16 cellular contexts compared by ENCODE assay signal in the genomic region with DNA sequence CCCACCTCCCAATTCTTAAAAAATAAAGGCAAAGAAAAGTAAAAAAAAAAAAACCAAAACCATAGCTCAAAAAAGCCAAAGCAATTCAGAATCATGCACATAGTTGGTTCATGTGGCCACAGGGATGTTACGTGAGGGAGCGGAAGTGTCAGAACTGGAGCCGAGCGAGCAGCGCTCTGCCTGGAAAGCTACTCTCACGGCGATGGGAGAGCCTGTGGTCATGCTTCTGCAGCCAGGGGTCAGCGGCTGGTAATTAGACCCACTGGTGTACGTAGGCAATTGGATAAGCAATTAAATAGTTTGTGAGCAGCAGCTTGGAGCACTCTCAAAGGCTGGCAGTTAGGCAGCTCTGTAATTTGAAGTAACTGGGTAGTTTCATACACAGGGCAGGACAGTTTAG. TPM values are rescaled to one million over a fixed set of nuclear protein-coding genes. Genes with fewer than 3 reads are reported as not detected.
A peak's percentile ranks its signal among the peaks of the same experiment; 100 is the strongest.
DNase-seq lines count a peak whose midpoint lies in the region; ATAC-seq and TF ChIP-seq lines count a peak whose summit lies in the region.
"Had no signal": no experiment of that assay in that cellular context is flagged by ENCODE, and none has a peak within 500 bp of the region (broad histone marks: within the 10 kb centered on the region; RNA-seq: fewer than 3 reads in every experiment).

No MANE protein-coding gene starts in this region.

- H3K9me3 ChIP-seq in psoas muscle = no peaks in the 10 kb centered on the region
- H3K9me3 ChIP-seq: uterus had no signal

- no peaks in the 10 kb centered on the region for H3K36me3 ChIP-seq in psoas muscle (ENCODE audit: insufficient read depth in 1 of 2, low read depth in 1 of 2)
- H3K36me3 ChIP-seq: uterus, WERI-Rb-1 had no signal

- no peak for TF ChIP-seq CTCF in psoas muscle (IDR thresholded peaks at IDR 0.05)

- H3K27me3 ChIP-seq in psoas muscle (ENCODE audit: insufficient read depth in 3 of 3, low read length in 2 of 3) = no peaks in the 10 kb centered on the region
- H3K27me3 ChIP-seq: uterus had no signal

- H3K4me1 ChIP-seq in psoas muscle = peaks cover 7% of the 10 kb centered on the region
- H3K4me1 ChIP-seq: uterus had no signal

- intact Hi-C loops in psoas muscle (cut with DNase I) = loop anchor here in 1 of 2 donors (5.0 kb wide), 1 partner anchor 63 kb away; no protein-coding TSS in a partner anchor

- peak; percentile 72 for DNase-seq in EL
- peak; percentile 26 for DNase-seq in RPMI7951 (ENCODE audit: low read depth)
- DNase-seq in glomerular visceral epithelial cell (ENCODE audit: extremely low spot score) = peak; percentile 31
- peak; percentile 11 to 51 for DNase-seq in psoas muscle
- DNase-seq in SKM-1 (lab: John Stamatoyannopoulos, UW; ENCODE audit: unreplicated experiment) = no peak
- DNase-seq in NCI-H526 (lab: John Stamatoyannopoulos, UW) = no peak
- DNase-seq in CD1c-positive myeloid dendritic cell (ENCODE audit: extremely low spot score) = no peak
- DNase-seq in NCI-H128 (lab: John Stamatoyannopoulos, UW; ENCODE audit: unreplicated experiment) = no peak
- DNase-seq: AML-193; hippocampal formation; NCI-H1694; stimulated activated CD8-positive, alpha-beta memory T cell treated with anti-CD3 and anti-CD28 coated beads, Interleukin-4, amount 100 ng/mL, for 48 hours; uterus; WERI-Rb-1 had no signal

- peak overlapping the region; percentile 48 for H3K4me3 ChIP-seq in psoas muscle
- H3K4me3 ChIP-seq: GM12878, uterus had no signal

- peak overlapping the region; percentile 59 for H3K27ac ChIP-seq in psoas muscle
- H3K27ac ChIP-seq: uterus, WERI-Rb-1 had no signal

- 13 to 25% (median 17%) methylated on average over 9 of the region's 9 CpGs for WGBS in psoas muscle, 3 donors

- peak in 3 of 4 donors; percentile 82 to 89 (median 87) for ATAC-seq in psoas muscle
- ATAC-seq: SK-N-SH treated with all-trans-retinoic acid at 6 μM for 48 hours had no signal

RNA-seq across cellular contexts. Expression of gene TRHDE, which starts 58.1 kb away (rescaled TPM):
- 1.2 and 2.3 TPM in 2 replicates for total RNA-seq in RPMI7951 (2014; rRNA removed; shearing (Covaris generic))
- total RNA-seq in psoas muscle = 1 to 10 TPM in 2 of 4 donors, under 1 TPM in 2; 0.13 to 1.7 (median 1.1) TPM
- polyA plus RNA-seq in psoas muscle = under 1 TPM; 0.08 to 0.75 (median 0.27) TPM
- total RNA-seq: GM12878 had no signal
- polyA plus RNA-seq: GM12878 had no signal

Comparison
In these comparisons a context has a peak if more than half of its experiments do, and no peak if none do; other contexts are left out.
1. DNase-seq: peak in EL (single experiment), RPMI7951 (single experiment), glomerular visceral epithelial cell (single experiment) and psoas muscle (2 of 2); none in SKM-1 (single experiment), NCI-H526 (0 of 2), CD1c-positive myeloid dendritic cell (single experiment) and NCI-H128 (single experiment).